8 cellular contexts compared by ENCODE assay signal in the genomic region with DNA sequence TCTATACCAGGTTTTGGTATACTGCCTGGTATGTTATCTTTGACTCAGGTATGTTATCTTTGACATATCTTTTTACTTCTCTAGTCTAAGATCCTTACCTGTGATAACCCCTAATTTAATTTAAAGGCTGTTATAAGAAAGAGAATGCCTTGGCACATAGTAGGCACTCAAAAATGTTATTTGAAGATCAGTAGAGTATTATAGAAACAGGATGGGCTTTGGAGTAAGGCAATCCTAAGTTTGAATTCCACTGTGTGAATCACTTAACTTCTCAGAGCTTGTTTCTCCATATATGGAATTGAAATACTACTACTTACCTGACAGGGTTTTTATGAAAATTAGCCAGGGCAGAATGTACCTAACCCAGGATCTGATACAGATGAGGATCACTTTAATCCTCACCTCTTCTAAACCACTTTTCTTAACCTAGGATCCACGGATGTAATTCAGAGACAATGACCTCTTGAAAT. TPM values are rescaled to one million over a fixed set of nuclear protein-coding genes. Genes with fewer than 3 reads are reported as not detected.
DNase-seq lines count a peak whose midpoint lies in the region; FAIRE-seq and TF ChIP-seq lines count a peak whose summit lies in the region.

No MANE protein-coding gene starts in this region.

- intact Hi-C loops in esophagus muscularis mucosa (cut with DNase I) = loop anchor here (5.0 to 10.0 kb wide), 3 partner anchors 65 to 447 kb away; a partner anchor contains a TSS

- peak; percentile 35 for FAIRE-seq in GM12891 (lab: Jason Lieb, UNC)

- H3K36me3 ChIP-seq in SJSA1 (peaks cover 33% of the 10 kb centered on the region), esophagus muscularis mucosa (peaks cover 0 to 3% (median 2%) of the 10 kb centered on the region in 4 donors)

- peak overlapping the region; percentile 60 for H3K4me3 ChIP-seq in SJSA1
- no peak overlapping the region for H3K4me3 ChIP-seq in esophagus muscularis mucosa

- H3K9me3 ChIP-seq in SJSA1 (replicated peaks) (no peaks in the 10 kb centered on the region), esophagus muscularis mucosa (no peaks in the 10 kb centered on the region)

- no peak for TF ChIP-seq EP300 in esophagus muscularis mucosa (IDR thresholded peaks at IDR 0.05)

- H3K27ac ChIP-seq in 22Rv1 (peak overlapping the region; percentile 83; the same call in 1 of the 2 replicates), SJSA1 (peak overlapping the region; percentile 75), esophagus muscularis mucosa (replicated peaks in 1 of 4) (no peak overlapping the region)

- no peak for TF ChIP-seq POLR2A in GM12891 (IDR thresholded peaks at IDR 0.05; ENCODE audit: low read depth, low read length)
- TF ChIP-seq POLR2A in esophagus muscularis mucosa (IDR thresholded peaks at IDR 0.05; ENCODE audit: low read depth) = no peak

- TF ChIP-seq CTCF in 22Rv1 (IDR thresholded peaks at IDR 0.05) (no peak), esophagus muscularis mucosa (IDR thresholded peaks at IDR 0.05) (no peak)

- WGBS in esophagus muscularis mucosa = 14% methylated on average over 1 of the region's 1 CpG

- H3K27me3 ChIP-seq in SJSA1 (replicated peaks) = no peaks in the 10 kb centered on the region
- no peaks in the 10 kb centered on the region for H3K27me3 ChIP-seq in esophagus muscularis mucosa

- DNase-seq in GM12891 (ENCODE audit: insufficient read length, low spot score) (no peak), SJSA1 (ENCODE audit: low read depth in 1 of 2, low spot score in 2 of 2) (peak in 1 of 2 experiments; percentile 40), fibroblast of peridontal ligament (ENCODE audit: extremely low read depth) (peak; percentile 45), NCI-H2227 (lab: John Stamatoyannopoulos, UW; ENCODE audit: unreplicated experiment) (no peak), GM19238 (ENCODE audit: insufficient read length, low spot score) (no peak), esophagus muscularis mucosa (ENCODE audit: extremely low spot score) (no peak), NCI-H1105 treated with DMSO at 0.1 percent for 48 hours (lab: John Stamatoyannopoulos, UW) (no peak)

- H3K4me1 ChIP-seq in SJSA1 (replicated peaks) (peaks cover 26% of the 10 kb centered on the region), esophagus muscularis mucosa (peaks cover 4 to 14% (median 11%) of the 10 kb centered on the region in 4 donors)

TF ChIP-seq in GM12891, 5 proteins besides CTCF, POLR2A, EP300 and RAD21:
- TF ChIP-seq POU2F2 (IDR thresholded peaks at IDR 0.05; ENCODE audit: low read depth, low read length) (no peak), PAX5 (IDR thresholded peaks at IDR 0.05; ENCODE audit: insufficient read depth, low read length, severe bottlenecking) (no peak), POLR2AphosphoS5 (IDR thresholded peaks at IDR 0.05; ENCODE audit: low read depth, low read length) (no peak), SPI1 (IDR thresholded peaks at IDR 0.05; ENCODE audit: low read depth, low read length) (no peak), TAF1 (IDR thresholded peaks at IDR 0.05; ENCODE audit: low read depth, low read length) (no peak)
TF ChIP-seq in GM12891: peak in this region for 0.

RNA-seq across cellular contexts. Expression of a gene that starts 1.2 kb away (rescaled TPM):
- polyA plus RNA-seq in GM12891 (2012; ENCODE audit: low read depth, missing spikeins) = 4.8 TPM
- total RNA-seq in SJSA1 (2014; rRNA removed; shearing (Covaris generic)) = 31.2 and 53.2 TPM in 2 replicates
- under 1 TPM; 0.13 to 0.42 (median 0.31) TPM for total RNA-seq in esophagus muscularis mucosa

Comparison
In these comparisons a context has a peak if more than half of its experiments do, and no peak if none do; other contexts are left out.
1. H3K27ac ChIP-seq: peak in 22Rv1 (single experiment) and SJSA1 (single experiment); none in esophagus muscularis mucosa (0 of 4).
2. RNA of a gene that starts 1.2 kb away (total RNA-seq): 31.2 to 53.2 TPM in SJSA1; 0.13 to 0.42 TPM in esophagus muscularis mucosa; every median in the first group is over 10 times any median in the second.